Comparison of ENCODE assay signal across 8 cellular contexts in genomic region chr1:71080782-71081696, GRCh38. TPM values are rescaled to one million over a fixed set of nuclear protein-coding genes. Genes with fewer than 3 reads are reported as not detected.
DNase-seq lines count a peak whose midpoint lies in the region; TF ChIP-seq lines count a peak whose summit lies in the region.

TSS of gene ZRANB2 (minus strand) at chr1:71081035. CDS start at chr1:71080995, 40 bp downstream.

- H3K27ac ChIP-seq in temporal lobe (ENCODE audit: low read depth, low read length): peak within 1 kb of the TSS; percentile 7

- DNase-seq in GM04503 (ENCODE audit: low read depth) (peak; percentile 82), HEK293T (ENCODE audit: extremely low spot score) (peak; percentile 97), MV-4-11 (lab: John Stamatoyannopoulos, UW) (peak; percentile 96), SK-N-DZ (ENCODE audit: low spot score) (peak; percentile 97), germinal center (ENCODE audit: low spot score) (peak; percentile 88), nucleus accumbens (lab: John Stamatoyannopoulos, UW) (peak; percentile 30 to 94 (median 86))
- peak; percentile 93 for DNase-seq in activated naive CD4-positive, alpha-beta T cell treated with anti-CD3 and anti-CD28 coated beads, Interleukin-2, amount 10 ng/mL, durations not matched to agents 7 days and 5 days

- H3K36me3 Mint-ChIP-seq in activated naive CD4-positive, alpha-beta T cell treated with anti-CD3 and anti-CD28 coated beads, Interleukin-2, amount 10 ng/mL, durations not matched to agents 7 days and 5 days: peaks cover 21% of the 10 kb centered on the region

- H3K4me3 Mint-ChIP-seq in activated naive CD4-positive, alpha-beta T cell treated with anti-CD3 and anti-CD28 coated beads, Interleukin-2, amount 10 ng/mL, durations not matched to agents 7 days and 5 days: peak within 1 kb of the TSS; percentile 99

- H3K27ac Mint-ChIP-seq in activated naive CD4-positive, alpha-beta T cell treated with anti-CD3 and anti-CD28 coated beads, Interleukin-2, amount 10 ng/mL, durations not matched to agents 7 days and 5 days: peak within 1 kb of the TSS; percentile 99

- peaks cover 30% of the 10 kb centered on the region for H3K4me1 Mint-ChIP-seq in activated naive CD4-positive, alpha-beta T cell treated with anti-CD3 and anti-CD28 coated beads, Interleukin-2, amount 10 ng/mL, durations not matched to agents 7 days and 5 days

- H3K9me3 Mint-ChIP-seq in activated naive CD4-positive, alpha-beta T cell treated with anti-CD3 and anti-CD28 coated beads, Interleukin-2, amount 10 ng/mL, durations not matched to agents 7 days and 5 days: peaks cover 2% of the 10 kb centered on the region

- POLR2A ChIA-PET in HEK293T (lab: Yijun Ruan, JAX): interaction anchor here (1.0 to 1.3 kb wide), 2 partner anchors 9 to 10 kb away, joined by 4 read pairs; no protein-coding TSS in a partner anchor

- H3K27me3 Mint-ChIP-seq in activated naive CD4-positive, alpha-beta T cell treated with anti-CD3 and anti-CD28 coated beads, Interleukin-2, amount 10 ng/mL, durations not matched to agents 7 days and 5 days: peaks cover 16% of the 10 kb centered on the region

- CTCF ChIA-PET in HEK293T (lab: Yijun Ruan, JAX): interaction anchor here (1.0 kb wide), 1 partner anchor 8 kb away, joined by 3 read pairs; no protein-coding TSS in a partner anchor
- CTCF ChIA-PET in activated naive CD4-positive, alpha-beta T cell treated with anti-CD3 and anti-CD28 coated beads, Interleukin-2, amount 10 ng/mL, durations not matched to agents 7 days and 5 days (lab: Charles Lee): interaction anchor here (0.9 to 1.5 kb wide), 3 partner anchors 8 to 29 kb away, joined by 3 to 7 read pairs (median 3); no protein-coding TSS in a partner anchor

TF ChIP-seq in HEK293T, 16 proteins besides CTCF, POLR2A, EP300 and RAD21:
- TF ChIP-seq FOXK2 (IDR thresholded peaks at IDR 0.05) (no peak), NFRKB (IDR thresholded peaks at IDR 0.05) (peak; percentile 90), L3MBTL2 (conservative IDR thresholded peaks at IDR 0.05) (0 out of 2 replicates have a peak, but pooled peaks have one; percentile 20), ELF4 (IDR thresholded peaks at IDR 0.05) (peak; percentile 87)
TF ChIP-seq in HEK293T: peak in this region for 3.

RNA-seq across cellular contexts. Expression of gene ZRANB2, which starts in this region (rescaled TPM):
- polyA plus RNA-seq in SK-N-DZ (2014; cell fraction: cytosol; rRNA removed): 45.7 and 53.3 TPM in 2 replicates
- polyA plus RNA-seq in SK-N-DZ (2014; cell fraction: nucleus; rRNA removed): 404 and 592 TPM in 2 replicates
- 69.6 TPM for total RNA-seq in temporal lobe

Comparison
In these comparisons a context has a peak if more than half of its experiments do, and no peak if none do; other contexts are left out.
1. Peak in every context shown above with its lines: DNase-seq and H3K27ac ChIP-seq.